7 cellular contexts compared by ENCODE assay signal in genomic region chrX:73855546-73855945, GRCh38. TPM values are rescaled to one million over a fixed set of nuclear protein-coding genes. Genes with fewer than 3 reads are reported as not detected.
DNase-seq lines count a peak whose midpoint lies in the region; ATAC-seq and TF ChIP-seq lines count a peak whose summit lies in the region.

No MANE protein-coding gene starts in this region.

- no peak overlapping the region for H3K4me3 Mint-ChIP-seq in activated naive CD4-positive, alpha-beta T cell treated with anti-CD3 and anti-CD28 coated beads for 36 hours
- H3K4me3 Mint-ChIP-seq in glutamatergic neuron (ENCODE audit: unreplicated experiment): no peak overlapping the region

- CTCF ChIA-PET in activated naive CD4-positive, alpha-beta T cell treated with anti-CD3 and anti-CD28 coated beads for 36 hours (lab: Charles Lee): interaction anchor here (0.6 to 2.7 kb wide), 4 partner anchors 111 to 490 kb away, joined by 3 to 8 read pairs (median 4); no protein-coding TSS in a partner anchor

- H3K27ac ChIP-seq in SK-N-MC: no peak overlapping the region

- no peaks in the 10 kb centered on the region for H3K27me3 Mint-ChIP-seq in activated naive CD4-positive, alpha-beta T cell treated with anti-CD3 and anti-CD28 coated beads for 36 hours (ENCODE audit: low read depth)
- peaks cover 1% of the 10 kb centered on the region for H3K27me3 Mint-ChIP-seq in glutamatergic neuron (ENCODE audit: unreplicated experiment)

- no peaks in the 10 kb centered on the region for H3K4me1 Mint-ChIP-seq in activated naive CD4-positive, alpha-beta T cell treated with anti-CD3 and anti-CD28 coated beads for 36 hours (ENCODE audit: low read depth)
- no peaks in the 10 kb centered on the region for H3K4me1 Mint-ChIP-seq in glutamatergic neuron (ENCODE audit: low read depth, unreplicated experiment)

- peak; percentile 53 for TF ChIP-seq CTCF in GM12865 (IDR thresholded peaks at IDR 0.05; ENCODE audit: insufficient read depth, low read depth, low read length, missing control alignments)
- TF ChIP-seq CTCF in LNCaP clone FGC (IDR thresholded peaks at IDR 0.05; ENCODE audit: control insufficient read depth, extremely low read depth, insufficient read depth): peak; percentile 67
- TF ChIP-seq CTCF in glutamatergic neuron (IDR thresholded peaks at IDR 0.05; ENCODE audit: partially characterized antibody, unreplicated experiment): peak; percentile 42

- H3K4me3 ChIP-seq in GM12865 (ENCODE audit: low read depth, low read length): no peak overlapping the region
- H3K4me3 ChIP-seq in LNCaP clone FGC (ENCODE audit: low read depth, low read length): no peak overlapping the region
- H3K4me3 ChIP-seq in SK-N-MC: no peak overlapping the region

- intact Hi-C loops in activated naive CD4-positive, alpha-beta T cell treated with anti-CD3 and anti-CD28 coated beads for 36 hours (cut with micrococcal nuclease): loop anchor here (1.0 to 10.0 kb wide), 6 partner anchors 160 to 771 kb away; no protein-coding TSS in a partner anchor

- no peak overlapping the region for H3K9ac ChIP-seq in SK-N-MC (ENCODE audit: insufficient read length)

- H3K36me3 ChIP-seq in SK-N-MC (ENCODE audit: insufficient read depth, low read length): no peaks in the 10 kb centered on the region

- no peaks in the 10 kb centered on the region for H3K36me3 Mint-ChIP-seq in activated naive CD4-positive, alpha-beta T cell treated with anti-CD3 and anti-CD28 coated beads for 36 hours (ENCODE audit: low read depth)
- H3K36me3 Mint-ChIP-seq in glutamatergic neuron (ENCODE audit: unreplicated experiment): no peaks in the 10 kb centered on the region

- H3K9me3 ChIP-seq in SK-N-MC (ENCODE audit: low read depth, low read length): no peaks in the 10 kb centered on the region

- peak; percentile 53 for DNase-seq in GM12865 (ENCODE audit: low read depth)
- peak; percentile 4 for DNase-seq in LNCaP clone FGC (ENCODE audit: low read depth)
- peak; percentile 45 for DNase-seq in SK-N-MC (ENCODE audit: low read depth, low spot score)
- peak; percentile 69 for DNase-seq in activated naive CD4-positive, alpha-beta T cell treated with anti-CD3 and anti-CD28 coated beads for 36 hours
- peak; percentile 54 for DNase-seq in glutamatergic neuron
- DNase-seq in putamen (ENCODE audit: low spot score): peak; percentile 54

- peaks cover 4% of the 10 kb centered on the region for H3K9me3 Mint-ChIP-seq in activated naive CD4-positive, alpha-beta T cell treated with anti-CD3 and anti-CD28 coated beads for 36 hours
- H3K9me3 Mint-ChIP-seq in glutamatergic neuron (ENCODE audit: unreplicated experiment): peaks cover 5% of the 10 kb centered on the region

- no peak overlapping the region for H3K27ac Mint-ChIP-seq in activated naive CD4-positive, alpha-beta T cell treated with anti-CD3 and anti-CD28 coated beads for 36 hours
- no peak overlapping the region for H3K27ac Mint-ChIP-seq in glutamatergic neuron (ENCODE audit: unreplicated experiment)

- no peak for ATAC-seq in GM18502 (IDR thresholded peaks at IDR 0.05; ENCODE audit: poor library complexity, unreplicated experiment)

RNA-seq across cellular contexts. Expression of gene XIST, which starts 3.0 kb away (rescaled TPM):
- total RNA-seq in activated naive CD4-positive, alpha-beta T cell treated with anti-CD3 and anti-CD28 coated beads for 36 hours: not detected
- total RNA-seq in glutamatergic neuron (ENCODE audit: unreplicated experiment): not detected

Comparison
In these comparisons a context has a peak if more than half of its experiments do, and no peak if none do; other contexts are left out.
1. DNase-seq: peak in every context shown above with its lines; median percentile 69 in activated naive CD4-positive, alpha-beta T cell treated with anti-CD3 and anti-CD28 coated beads for 36 hours; 54 in glutamatergic neuron; 54 in putamen; 53 in GM12865; 45 in SK-N-MC; 4 in LNCaP clone FGC.